Comparison of ENCODE assay signal across 24 cellular contexts in genomic region chr4:24249972-24250371, GRCh38.
"Had no signal": no experiment of that assay in that cellular context is flagged by ENCODE, and none has a peak within 500 bp of the region (broad histone marks: within the 10 kb centered on the region; RNA-seq: fewer than 3 reads in every experiment).

No MANE protein-coding gene starts in this region.

- H3K4me1 Mint-ChIP-seq: activated CD4-positive, alpha-beta memory T cell treated with anti-CD3 and anti-CD28 coated beads, Interleukin-2, amount 10 ng/mL, durations not matched to agents 7 days and 5 days; activated CD4-positive, alpha-beta T cell treated with anti-CD3 and anti-CD28 coated beads for 36 hours; activated naive CD4-positive, alpha-beta T cell treated with anti-CD3 and anti-CD28 coated beads, Interleukin-2, amount 10 ng/mL, durations not matched to agents 7 days and 5 days; activated naive CD8-positive, alpha-beta T cell treated with anti-CD3 and anti-CD28 coated beads for 36 hours had no signal

- H3K4me3 ChIP-seq: cardiac muscle cell, MG63, SJCRH30 had no signal

- H3K9me3 Mint-ChIP-seq: activated CD4-positive, alpha-beta memory T cell treated with anti-CD3 and anti-CD28 coated beads, Interleukin-2, amount 10 ng/mL, durations not matched to agents 7 days and 5 days; activated naive CD4-positive, alpha-beta T cell treated with anti-CD3 and anti-CD28 coated beads, Interleukin-2, amount 10 ng/mL, durations not matched to agents 7 days and 5 days; activated naive CD8-positive, alpha-beta T cell treated with anti-CD3 and anti-CD28 coated beads for 36 hours; activated T-helper 2 cell treated with anti-CD3 and anti-CD28 coated beads, Interferon-gamma antibody, Interleukin-2, Interleukin-4, amounts not matched to agents 10 μg/mL and 5 μg/mL and 100 μg/mL, durations not matched to agents 14 hours and 24 hours and 36 hours had no signal

- H3K36me3 ChIP-seq: brain microvascular endothelial cell, cardiac muscle cell, MG63, SJCRH30 had no signal

- ATAC-seq: activated CD4-positive, alpha-beta T cell treated with anti-CD3 and anti-CD28 coated beads for 36 hours had no signal

- H3K27ac Mint-ChIP-seq: activated CD4-positive, alpha-beta memory T cell treated with anti-CD3 and anti-CD28 coated beads, Interleukin-2, amount 10 ng/mL, durations not matched to agents 7 days and 5 days; activated CD4-positive, alpha-beta T cell treated with anti-CD3 and anti-CD28 coated beads for 36 hours; activated naive CD4-positive, alpha-beta T cell treated with anti-CD3 and anti-CD28 coated beads, Interleukin-2, amount 10 ng/mL, durations not matched to agents 7 days and 5 days; activated naive CD8-positive, alpha-beta T cell treated with anti-CD3 and anti-CD28 coated beads for 36 hours; activated T-helper 2 cell treated with anti-CD3 and anti-CD28 coated beads, Interferon-gamma antibody, Interleukin-2, Interleukin-4, amounts not matched to agents 10 μg/mL and 5 μg/mL and 100 μg/mL, durations not matched to agents 14 hours and 24 hours and 36 hours had no signal

- H3K4me1 ChIP-seq: SJCRH30 had no signal

- H3K27me3 Mint-ChIP-seq: activated CD4-positive, alpha-beta memory T cell treated with anti-CD3 and anti-CD28 coated beads, Interleukin-2, amount 10 ng/mL, durations not matched to agents 7 days and 5 days; activated naive CD4-positive, alpha-beta T cell treated with anti-CD3 and anti-CD28 coated beads, Interleukin-2, amount 10 ng/mL, durations not matched to agents 7 days and 5 days had no signal

- DNase-seq: activated CD4-positive, alpha-beta memory T cell treated with anti-CD3 and anti-CD28 coated beads, Interleukin-2, amount 10 ng/mL, durations not matched to agents 7 days and 5 days; activated CD4-positive, alpha-beta T cell treated with anti-CD3 and anti-CD28 coated beads for 36 hours; activated CD4-positive, alpha-beta T cell treated with anti-CD3 and anti-CD28 coated beads, Interleukin-2, amount 50 U/mL, for 1 hour; activated gamma-delta T cell treated with Interleukin-2 at 50 U/mL for 16 hours; activated naive CD4-positive, alpha-beta T cell treated with anti-CD3 and anti-CD28 coated beads, Interleukin-2, amount 10 ng/mL, durations not matched to agents 7 days and 5 days; activated naive CD8-positive, alpha-beta T cell treated with anti-CD3 and anti-CD28 coated beads for 36 hours; activated T-cell treated with anti-CD3 and anti-CD28 coated beads for 4 hours; activated T-cell treated with anti-CD3 and anti-CD28 coated beads, Interleukin-2, amount 50 U/mL, for 48 hours; brain microvascular endothelial cell; MG63; MV-4-11; NCI-H1105; NCI-H146; NCI-H187 treated with DMSO at 0.1 percent for 48 hours; NCI-H2081 treated with DMSO at 0.1 percent for 48 hours; NCI-H446; NCI-H524; NCI-H748 treated with DMSO at 0.1 percent for 48 hours; SJCRH30; SK-N-SH; T-helper 1 cell had no signal

- H3K4me3 Mint-ChIP-seq: activated CD4-positive, alpha-beta memory T cell treated with anti-CD3 and anti-CD28 coated beads, Interleukin-2, amount 10 ng/mL, durations not matched to agents 7 days and 5 days; activated CD4-positive, alpha-beta T cell treated with anti-CD3 and anti-CD28 coated beads for 36 hours; activated naive CD4-positive, alpha-beta T cell treated with anti-CD3 and anti-CD28 coated beads, Interleukin-2, amount 10 ng/mL, durations not matched to agents 7 days and 5 days; activated naive CD8-positive, alpha-beta T cell treated with anti-CD3 and anti-CD28 coated beads for 36 hours had no signal

- H3K27me3 ChIP-seq: brain microvascular endothelial cell, cardiac muscle cell, MG63, SJCRH30 had no signal

- H3K27ac ChIP-seq: brain microvascular endothelial cell, SJCRH30, VCaP had no signal

- H3K9me3 ChIP-seq: MG63, SJCRH30, SK-N-SH had no signal

- H3K36me3 Mint-ChIP-seq: activated naive CD4-positive, alpha-beta T cell treated with anti-CD3 and anti-CD28 coated beads, Interleukin-2, amount 10 ng/mL, durations not matched to agents 7 days and 5 days; activated naive CD8-positive, alpha-beta T cell treated with anti-CD3 and anti-CD28 coated beads for 36 hours had no signal
